23 cellular contexts compared by ENCODE assay signal in genomic region chrX:55253528-55253927, GRCh38. TPM values are rescaled to one million over a fixed set of nuclear protein-coding genes. Genes with fewer than 3 reads are reported as not detected.
DNase-seq lines count a peak whose midpoint lies in the region; ATAC-seq, FAIRE-seq and TF ChIP-seq lines count a peak whose summit lies in the region.
"Had no signal": no experiment of that assay in that cellular context is flagged by ENCODE, and none has a peak within 500 bp of the region (broad histone marks: within the 10 kb centered on the region; RNA-seq: fewer than 3 reads in every experiment).

No MANE protein-coding gene starts in this region.

- H3K27ac ChIP-seq in A549 (no peak overlapping the region), astrocyte (ENCODE audit: low read depth, low read length) (no peak overlapping the region), kidney (ENCODE audit: low read depth in 2 of 2, low read length in 2 of 2) (no peak overlapping the region), sigmoid colon (no peak overlapping the region)
- H3K27ac ChIP-seq: C4-2B had no signal

- CTCF ChIA-PET in A549 (lab: Yijun Ruan, JAX), result no interaction called here
- CTCF ChIA-PET in GM10248 (lab: Yijun Ruan, JAX), result no interaction called here

- H3K9me3 Mint-ChIP-seq in astrocyte (ENCODE audit: unreplicated experiment) (no peaks in the 10 kb centered on the region), osteocyte (ENCODE audit: unreplicated experiment) (peaks cover 20% of the 10 kb centered on the region)
- H3K9me3 Mint-ChIP-seq: CD8-positive, alpha-beta T cell had no signal

- H3K27ac Mint-ChIP-seq in astrocyte (ENCODE audit: unreplicated experiment), result no peak overlapping the region
- no peak overlapping the region for H3K27ac Mint-ChIP-seq in osteocyte (ENCODE audit: unreplicated experiment)
- H3K27ac Mint-ChIP-seq: CD4-positive, CD25-positive, alpha-beta regulatory T cell; CD8-positive, alpha-beta T cell; GM23338; H9 had no signal

- ATAC-seq in A549, result no peak
- ATAC-seq: CD8-positive, alpha-beta T cell; GM12878; GM23338; HCT116 had no signal

- no peak overlapping the region for H2AFZ ChIP-seq in astrocyte (ENCODE audit: low read depth, low read length)
- H2AFZ ChIP-seq: GM23338 had no signal

- TF ChIP-seq EP300 in A549 (IDR thresholded peaks at IDR 0.05), result no peak
- TF ChIP-seq EP300 in sigmoid colon (IDR thresholded peaks at IDR 0.05), result no peak

- no peaks in the 10 kb centered on the region for H3K36me3 Mint-ChIP-seq in astrocyte (ENCODE audit: low read depth, unreplicated experiment)
- no peaks in the 10 kb centered on the region for H3K36me3 Mint-ChIP-seq in osteocyte (ENCODE audit: unreplicated experiment)
- H3K36me3 Mint-ChIP-seq: CD4-positive, CD25-positive, alpha-beta regulatory T cell; CD8-positive, alpha-beta T cell had no signal

- TF ChIP-seq RAD21 in A549 (conservative IDR thresholded peaks at IDR 0.05 in 1 of 2, IDR thresholded peaks at IDR 0.05 in 1 of 2), result no peak

- H3K27me3 ChIP-seq in astrocyte (ENCODE audit: insufficient read depth, low read length) (no peaks in the 10 kb centered on the region), sigmoid colon (no peaks in the 10 kb centered on the region)

- H3K4me3 ChIP-seq in A549 (no peak overlapping the region), astrocyte (ENCODE audit: insufficient read depth, low read depth, low read length) (no peak overlapping the region), kidney (ENCODE audit: low read length in 2 of 2) (no peak overlapping the region), sigmoid colon (no peak overlapping the region)
- H3K4me3 ChIP-seq: GM12878, GM23338 had no signal

- no peak for FAIRE-seq in A549 (lab: Jason Lieb, UNC)
- FAIRE-seq in astrocyte (lab: Jason Lieb, UNC), result peak; percentile 64
- peak; percentile 80 for FAIRE-seq in colon (lab: Jason Lieb, UNC)
- FAIRE-seq in kidney (lab: Jason Lieb, UNC), result peak; percentile 67
- FAIRE-seq: G401.6, GM12878, GM18507 had no signal

- H3K4me1 Mint-ChIP-seq in astrocyte (ENCODE audit: low read depth, unreplicated experiment), result no peaks in the 10 kb centered on the region
- no peaks in the 10 kb centered on the region for H3K4me1 Mint-ChIP-seq in osteocyte (ENCODE audit: unreplicated experiment)
- H3K4me1 Mint-ChIP-seq: CD4-positive, CD25-positive, alpha-beta regulatory T cell; GM23338; H9 had no signal

- H3K9me3 ChIP-seq in A549 (no peaks in the 10 kb centered on the region), astrocyte (ENCODE audit: insufficient read depth, low read depth, low read length) (no peaks in the 10 kb centered on the region), kidney (ENCODE audit: control insufficient read depth in 1 of 2, low read length in 2 of 2) (no peaks in the 10 kb centered on the region), sigmoid colon (no peaks in the 10 kb centered on the region)
- H3K9me3 ChIP-seq: Caco-2 had no signal

- POLR2A ChIA-PET in A549 (lab: Yijun Ruan, JAX) (no interaction called here), GM10248 (lab: Yijun Ruan, JAX) (no interaction called here)

- TF ChIP-seq CTCF in A549 (IDR thresholded peaks at IDR 0.05) (no peak), astrocyte (IDR thresholded peaks at IDR 0.05; ENCODE audit: insufficient read depth, low read depth, low read length) (no peak), kidney (IDR thresholded peaks at IDR 0.05; ENCODE audit: borderline replicate concordance, extremely low read depth, insufficient read depth) (no peak), GM10248 (IDR thresholded peaks at IDR 0.05; ENCODE audit: control extremely low read depth, extremely low read depth, low read depth, missing control alignments) (no peak), sigmoid colon (IDR thresholded peaks at IDR 0.05) (no peak), osteocyte (IDR thresholded peaks at IDR 0.05) (no peak)

- intact Hi-C loops in kidney (cut with DNase I) (no loop called here), sigmoid colon (cut with DNase I) (no loop called here)

- TF ChIP-seq POLR2A in A549 (IDR thresholded peaks at IDR 0.05; ENCODE audit: low read length) (no peak), sigmoid colon (IDR thresholded peaks at IDR 0.05) (no peak)

- H3K4me1 ChIP-seq in A549 (no peaks in the 10 kb centered on the region), astrocyte (ENCODE audit: insufficient read depth, low read length) (no peaks in the 10 kb centered on the region), kidney (ENCODE audit: control insufficient read depth in 1 of 2, insufficient read depth in 1 of 2, low read depth in 1 of 2, low read length in 2 of 2) (no peaks in the 10 kb centered on the region), sigmoid colon (no peaks in the 10 kb centered on the region)
- H3K4me1 ChIP-seq: Caco-2 had no signal

- H3K4me3 Mint-ChIP-seq in astrocyte (ENCODE audit: unreplicated experiment) (no peak overlapping the region), osteocyte (ENCODE audit: unreplicated experiment) (no peak overlapping the region)
- H3K4me3 Mint-ChIP-seq: CD4-positive, CD25-positive, alpha-beta regulatory T cell; CD8-positive, alpha-beta T cell; GM23338; H9 had no signal

- DNase-seq in A549 (ENCODE audit: low read depth in 1 of 2, low spot score in 1 of 2), result no peak
- DNase-seq in astrocyte (ENCODE audit: low read depth), result no peak
- no peak for DNase-seq in kidney
- DNase-seq in GM10248 (ENCODE audit: extremely low spot score), result no peak
- no peak for DNase-seq in sigmoid colon
- no peak for DNase-seq in osteocyte (ENCODE audit: extremely low spot score, unreplicated experiment)
- DNase-seq: 8988T; Caco-2; CD4-positive, CD25-positive, alpha-beta regulatory T cell; CD8-positive, alpha-beta T cell; DMS153; DND-41; H9 had no signal

- no peaks in the 10 kb centered on the region for H3K36me3 ChIP-seq in astrocyte (ENCODE audit: insufficient read depth, low read length)
- H3K36me3 ChIP-seq in kidney (ENCODE audit: control insufficient read depth in 1 of 2, insufficient read depth in 2 of 2, low read length in 2 of 2), result no peaks in the 10 kb centered on the region
- H3K36me3 ChIP-seq in sigmoid colon, result no peaks in the 10 kb centered on the region

- H3K27me3 Mint-ChIP-seq in astrocyte (ENCODE audit: low read depth, unreplicated experiment) (no peaks in the 10 kb centered on the region), osteocyte (ENCODE audit: unreplicated experiment) (no peaks in the 10 kb centered on the region)

- H3K79me2 ChIP-seq in astrocyte (ENCODE audit: insufficient read depth, low read length), result no peaks in the 10 kb centered on the region

- no peak overlapping the region for H3K4me2 ChIP-seq in A549
- no peak overlapping the region for H3K4me2 ChIP-seq in astrocyte (ENCODE audit: low read length)
- H3K4me2 ChIP-seq: GM23338 had no signal

- no peak overlapping the region for H3K9ac ChIP-seq in astrocyte (ENCODE audit: low read length)
- no peak overlapping the region for H3K9ac ChIP-seq in kidney (ENCODE audit: low read length in 2 of 2)

- H4K20me1 ChIP-seq in astrocyte (ENCODE audit: insufficient read depth, low read length), result no peaks in the 10 kb centered on the region

TF ChIP-seq in A549, 52 proteins besides CTCF, POLR2A, EP300 and RAD21:
- TF ChIP-seq MAFK (IDR thresholded peaks at IDR 0.05; ENCODE audit: partially characterized antibody), result peak; percentile 35
- no peak for TF ChIP-seq FOSL2 (IDR thresholded peaks at IDR 0.05)
- TF ChIP-seq FOSL2 (CRISPR knock-in tag; IDR thresholded peaks at IDR 0.05), result no peak

RNA-seq across cellular contexts. Expression of gene PAGE3, which starts 11.2 kb away (rescaled TPM):
- polyA plus RNA-seq in A549 (2011; rRNA removed) (not detected in 2 replicates), A549 (2017; fragmentation: RNase III; extraction: RNeasy Plus Mini Kit Qiagen cat#74134 plus additional on column Dnase treatment) (not detected in 3 replicates), kidney (ENCODE audit: insufficient read depth, low read depth, low replicate concordance) (not detected), sigmoid colon (not detected)
- polyA plus RNA-seq in A549 (2012; cell fraction: cytosol; rRNA removed), result not detected in 2 replicates
- not detected in 2 replicates for polyA plus RNA-seq in A549 (2012; cell fraction: nucleus; rRNA removed)
- not detected in 2 replicates for polyA minus RNA-seq in A549 (2011; rRNA and poly(A)+ RNA removed)
- total RNA-seq in astrocyte (not detected in 2 replicates), kidney (not detected), sigmoid colon (not detected), osteocyte (not detected in 2 replicates)
- total RNA-seq: A673; Caco-2; CD4-positive, CD25-positive, alpha-beta regulatory T cell; CD8-positive, alpha-beta T cell; GM12878; GM23338; H4; H9 had no signal
- polyA plus RNA-seq: BJ; CD4-positive, CD25-positive, alpha-beta regulatory T cell; GM12878; GM23338 had no signal

RNA-seq across cellular contexts. Expression of gene PAGE5, which starts 33.4 kb away (rescaled TPM):
- polyA plus RNA-seq in A549 (2011; rRNA removed), result not detected in 2 replicates
- not detected in 2 replicates for polyA plus RNA-seq in A549 (2012; cell fraction: cytosol; rRNA removed)
- polyA plus RNA-seq in A549 (2012; cell fraction: nucleus; rRNA removed), result not detected in 2 replicates
- polyA plus RNA-seq in A549 (2017; fragmentation: RNase III; extraction: RNeasy Plus Mini Kit Qiagen cat#74134 plus additional on column Dnase treatment), result not detected in 3 replicates
- not detected in 2 replicates for polyA minus RNA-seq in A549 (2011; rRNA and poly(A)+ RNA removed)
- total RNA-seq in astrocyte, result not detected in 2 replicates
- total RNA-seq in kidney, result not detected
- polyA plus RNA-seq in kidney (ENCODE audit: insufficient read depth, low read depth, low replicate concordance), result not detected
- total RNA-seq in sigmoid colon, result not detected
- not detected for polyA plus RNA-seq in sigmoid colon
- total RNA-seq in osteocyte, result not detected in 2 replicates
- total RNA-seq: A673; Caco-2; CD4-positive, CD25-positive, alpha-beta regulatory T cell; CD8-positive, alpha-beta T cell; GM23338; H9 had no signal
- polyA plus RNA-seq: BJ, GM23338 had no signal
